1 cellular context compared by ENCODE assay signal in genomic region chr2:96523659-96524481, GRCh38.
TF ChIP-seq lines count a peak whose summit lies in the region.

No MANE protein-coding gene starts in this region.

TF ChIP-seq in IMR-90, 13 proteins besides CTCF, POLR2A, EP300 and RAD21 (continued from another document):
- TF ChIP-seq RCOR1 (IDR thresholded peaks at IDR 0.05; ENCODE audit: insufficient replicate concordance, low read length) (no peak), FOS (IDR thresholded peaks at IDR 0.05; ENCODE audit: low read depth, low read length) (no peak), MXI1 (IDR thresholded peaks at IDR 0.05; ENCODE audit: borderline replicate concordance, low read depth, low read length) (no peak)
